ENCODE assay signal across 7 cellular contexts in the genomic region with DNA sequence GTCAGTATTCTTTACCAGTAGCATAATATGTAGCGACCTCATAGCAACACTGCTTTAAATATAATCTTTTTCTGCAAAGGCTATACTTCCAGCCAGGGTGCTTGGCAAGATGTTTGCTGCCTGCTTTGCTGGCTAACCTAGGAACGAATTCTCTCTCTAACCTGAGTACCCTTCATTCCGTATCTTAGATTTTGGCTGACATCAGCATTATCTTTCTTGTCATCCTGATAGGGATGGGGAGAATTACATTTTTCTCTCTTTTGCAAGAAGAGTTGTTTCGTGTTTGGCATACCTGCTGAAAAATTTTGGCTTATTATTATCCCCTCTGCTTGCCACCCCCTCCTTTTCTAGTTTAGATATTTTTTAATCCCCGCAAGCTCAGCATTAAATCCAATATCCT.
"Had no signal": no experiment of that assay in that cellular context is flagged by ENCODE, and none has a peak within 500 bp of the region (broad histone marks: within the 10 kb centered on the region; RNA-seq: fewer than 3 reads in every experiment).

No MANE protein-coding gene starts in this region.

- H2AFZ ChIP-seq: GM23338 had no signal

- H3K4me3 ChIP-seq: GM23338, HAP-1 had no signal

- DNase-seq: H7, HFFc6, KG1 had no signal

- ATAC-seq: GM23338, HCT116 had no signal

- H3K36me3 ChIP-seq: HAP-1 had no signal

- H3K27ac ChIP-seq: HL-60 had no signal

- H3K9me3 ChIP-seq: HAP-1 had no signal

- H3K4me1 ChIP-seq: HAP-1 had no signal

- H3K4me2 ChIP-seq: GM23338 had no signal
